16 cellular contexts compared by ENCODE assay signal in genomic region chr15:89136084-89136806, GRCh38. TPM values are rescaled to one million over a fixed set of nuclear protein-coding genes. Genes with fewer than 3 reads are reported as not detected.
DNase-seq lines count a peak whose midpoint lies in the region; ATAC-seq and TF ChIP-seq lines count a peak whose summit lies in the region.
"Had no signal": no experiment of that assay in that cellular context is flagged by ENCODE, and none has a peak within 500 bp of the region (broad histone marks: within the 10 kb centered on the region; RNA-seq: fewer than 3 reads in every experiment).

No MANE protein-coding gene starts in this region.

- intact Hi-C loops in activated CD8-positive, alpha-beta T cell treated with anti-CD3 and anti-CD28 coated beads for 36 hours (cut with micrococcal nuclease) = no loop called here
- intact Hi-C loops in dorsolateral prefrontal cortex (cut with DNase I) = loop anchor here in 1 of 2 donors (5.0 kb wide), 1 partner anchor 44 kb away; no protein-coding TSS in a partner anchor

- 0 out of 2 replicates have a peak, but pooled peaks cover 13% of the 10 kb centered on the region for H3F3A ChIP-seq in GM23248 (ENCODE audit: insufficient read depth)

- no peaks in the 10 kb centered on the region for H4K20me1 ChIP-seq in GM23248 (ENCODE audit: insufficient read depth)

- H3K9me3 ChIP-seq in mucosa of stomach (ENCODE audit: control insufficient read depth, low read length) (no peaks in the 10 kb centered on the region), GM23248 (ENCODE audit: low read depth) (no peaks in the 10 kb centered on the region)

- ATAC-seq in activated CD8-positive, alpha-beta T cell treated with anti-CD3 and anti-CD28 coated beads for 36 hours = no peak
- ATAC-seq: foreskin keratinocyte had no signal

- H3K27ac ChIP-seq in dorsolateral prefrontal cortex = peak overlapping the region; percentile 23 to 95 (median 85)
- peak overlapping the region; percentile 84 for H3K27ac ChIP-seq in temporal lobe (ENCODE audit: low read depth, low read length)
- H3K27ac ChIP-seq in GM23248 = no peak overlapping the region
- H3K27ac ChIP-seq: foreskin keratinocyte had no signal

- H3K4me1 ChIP-seq in mucosa of stomach (ENCODE audit: control insufficient read depth, insufficient read depth, low read length) = peaks cover 62% of the 10 kb centered on the region
- peaks cover 17% of the 10 kb centered on the region for H3K4me1 ChIP-seq in GM23248 (ENCODE audit: insufficient read depth)
- H3K4me1 ChIP-seq: foreskin keratinocyte had no signal

- no peak for TF ChIP-seq CTCF in activated CD8-positive, alpha-beta T cell treated with anti-CD3 and anti-CD28 coated beads for 36 hours (IDR thresholded peaks at IDR 0.05)
- TF ChIP-seq CTCF in dorsolateral prefrontal cortex (IDR thresholded peaks at IDR 0.05 in 54 of 56, conservative IDR thresholded peaks at IDR 0.05 in 2 of 56; ENCODE audit: low read depth in 1 of 56, partially characterized antibody in 56 of 56) = no peak
- TF ChIP-seq CTCF in type B pancreatic cell (conservative IDR thresholded peaks at IDR 0.05) = no peak

- H3K79me2 ChIP-seq in GM23248 (ENCODE audit: insufficient read depth) = no peaks in the 10 kb centered on the region

- H3K4me3 ChIP-seq in dorsolateral prefrontal cortex = peak overlapping the region in 3 of 59 donors; percentile 9 to 26 (median 21)
- no peak overlapping the region for H3K4me3 ChIP-seq in mucosa of stomach (ENCODE audit: low read length)
- no peak overlapping the region for H3K4me3 ChIP-seq in GM23248

- H2AFZ ChIP-seq in GM23248 = no peak overlapping the region

- H3K36me3 ChIP-seq in mucosa of stomach (ENCODE audit: control insufficient read depth, insufficient read depth, low read length) (peaks cover 6% of the 10 kb centered on the region), GM23248 (ENCODE audit: low read depth) (no peaks in the 10 kb centered on the region)

- H3K27ac Mint-ChIP-seq in activated CD8-positive, alpha-beta T cell treated with anti-CD3 and anti-CD28 coated beads for 36 hours = peak overlapping the region; percentile 27
- H3K27ac Mint-ChIP-seq in type B pancreatic cell = no peak overlapping the region
- H3K27ac Mint-ChIP-seq: nephron progenitor cell had no signal

- POLR2A ChIA-PET in activated CD8-positive, alpha-beta T cell treated with anti-CD3 and anti-CD28 coated beads for 36 hours (lab: Charles Lee) = no interaction called here
- POLR2A ChIA-PET in HEK293T (lab: Yijun Ruan, JAX) = no interaction called here

- CTCF ChIA-PET in activated CD8-positive, alpha-beta T cell treated with anti-CD3 and anti-CD28 coated beads for 36 hours (lab: Charles Lee) = interaction anchor here (1.0 to 1.8 kb wide), 3 partner anchors 14 to 71 kb away, joined by 3 to 6 read pairs (median 4); no protein-coding TSS in a partner anchor
- CTCF ChIA-PET in HEK293T (lab: Yijun Ruan, JAX) = no interaction called here

- no peaks in the 10 kb centered on the region for H3K27me3 Mint-ChIP-seq in activated CD8-positive, alpha-beta T cell treated with anti-CD3 and anti-CD28 coated beads for 36 hours
- no peaks in the 10 kb centered on the region for H3K27me3 Mint-ChIP-seq in type B pancreatic cell
- H3K27me3 Mint-ChIP-seq: CD4-positive, alpha-beta memory T cell had no signal

- H3K36me3 Mint-ChIP-seq in activated CD8-positive, alpha-beta T cell treated with anti-CD3 and anti-CD28 coated beads for 36 hours (ENCODE audit: low read depth) = peaks cover 21% of the 10 kb centered on the region
- peaks cover 13% of the 10 kb centered on the region for H3K36me3 Mint-ChIP-seq in type B pancreatic cell

- H3K9ac ChIP-seq in mucosa of stomach (ENCODE audit: low read length) (peak overlapping the region; percentile 22), GM23248 (no peak overlapping the region)

- H3K4me3 Mint-ChIP-seq in activated CD8-positive, alpha-beta T cell treated with anti-CD3 and anti-CD28 coated beads for 36 hours = no peak overlapping the region
- H3K4me3 Mint-ChIP-seq in type B pancreatic cell = no peak overlapping the region
- H3K4me3 Mint-ChIP-seq: nephron progenitor cell had no signal

- H3K9me3 Mint-ChIP-seq in activated CD8-positive, alpha-beta T cell treated with anti-CD3 and anti-CD28 coated beads for 36 hours = no peaks in the 10 kb centered on the region
- H3K9me3 Mint-ChIP-seq in type B pancreatic cell = no peaks in the 10 kb centered on the region
- H3K9me3 Mint-ChIP-seq: CD4-positive, alpha-beta memory T cell; nephron progenitor cell had no signal

- H3K27me3 ChIP-seq in dorsolateral prefrontal cortex = no peaks in the 10 kb centered on the region
- H3K27me3 ChIP-seq in mucosa of stomach (ENCODE audit: control insufficient read depth, insufficient read depth, low read length) = no peaks in the 10 kb centered on the region
- no peaks in the 10 kb centered on the region for H3K27me3 ChIP-seq in GM23248 (replicated peaks; ENCODE audit: insufficient read depth)
- H3K27me3 ChIP-seq: foreskin keratinocyte had no signal

- WGBS in GM23248 (ENCODE audit: low coverage in 1 of 2, low lambda C conversion rate in 2 of 2, missing lambda C conversion rate in 2 of 2), 2 experiments = 90 to 93% methylated on average over 12 of the region's 12 CpGs

- DNase-seq in activated CD8-positive, alpha-beta T cell treated with anti-CD3 and anti-CD28 coated beads for 36 hours = no peak
- DNase-seq in dorsolateral prefrontal cortex (no peak), HEK293T (ENCODE audit: extremely low spot score) (no peak), GM23248 (no peak), type B pancreatic cell (ENCODE audit: extremely low spot score, unreplicated experiment) (no peak), retina (no peak)
- DNase-seq: activated naive CD4-positive, alpha-beta T cell treated with Interleukin-2 at 50 U/mL for 16 hours; CD4-positive, alpha-beta memory T cell; foreskin keratinocyte; KG1; NCI-H1694 treated with DMSO at 0.1 percent for 48 hours; NCI-H774; nephron progenitor cell; T-helper 9 cell had no signal

- H3K4me1 Mint-ChIP-seq in activated CD8-positive, alpha-beta T cell treated with anti-CD3 and anti-CD28 coated beads for 36 hours (ENCODE audit: low read depth) = peaks cover 32% of the 10 kb centered on the region
- H3K4me1 Mint-ChIP-seq in type B pancreatic cell (ENCODE audit: unreplicated experiment) = peaks cover 30% of the 10 kb centered on the region

- no peaks in the 10 kb centered on the region for H3K9me2 ChIP-seq in GM23248 (ENCODE audit: insufficient read depth)

- H3K4me2 ChIP-seq in GM23248 (ENCODE audit: unreplicated experiment) = no peak overlapping the region

- in situ Hi-C loops in GM23248 (cut with MboI) = no loop called here

TF ChIP-seq in HEK293T, 16 proteins besides CTCF, POLR2A, EP300 and RAD21:
- no peak for TF ChIP-seq L3MBTL2 (conservative IDR thresholded peaks at IDR 0.05)
- no peak for TF ChIP-seq FOXK2 (IDR thresholded peaks at IDR 0.05)
- no peak for TF ChIP-seq TARDBP (IDR thresholded peaks at IDR 0.05)
- TF ChIP-seq HDGF (IDR thresholded peaks at IDR 0.05; ENCODE audit: borderline replicate concordance) = no peak
- no peak for TF ChIP-seq SUZ12 (IDR thresholded peaks at IDR 0.05)
- no peak for TF ChIP-seq ARNT (IDR thresholded peaks at IDR 0.05)
- TF ChIP-seq CTBP1 (IDR thresholded peaks at IDR 0.05; ENCODE audit: borderline replicate concordance) = no peak
- no peak for TF ChIP-seq ZNF384 (IDR thresholded peaks at IDR 0.05)
- no peak for TF ChIP-seq FOXA1 (IDR thresholded peaks at IDR 0.05)
- TF ChIP-seq SP1 (IDR thresholded peaks at IDR 0.05) = no peak
- no peak for TF ChIP-seq BHLHE40 (IDR thresholded peaks at IDR 0.05; ENCODE audit: borderline replicate concordance)
- no peak for TF ChIP-seq LEF1 (IDR thresholded peaks at IDR 0.05; ENCODE audit: borderline replicate concordance)
- no peak for TF ChIP-seq FOXM1 (IDR thresholded peaks at IDR 0.05; ENCODE audit: borderline replicate concordance)
- no peak for TF ChIP-seq NFRKB (IDR thresholded peaks at IDR 0.05)
- no peak for TF ChIP-seq PKNOX1 (IDR thresholded peaks at IDR 0.05)
- TF ChIP-seq ELF4 (IDR thresholded peaks at IDR 0.05) = no peak

RNA-seq across cellular contexts. Expression of gene ABHD2, which starts 48.0 kb away (rescaled TPM):
- 10 to 100 TPM; 36.8 to 38.9 TPM for total RNA-seq in activated CD8-positive, alpha-beta T cell treated with anti-CD3 and anti-CD28 coated beads for 36 hours
- total RNA-seq in dorsolateral prefrontal cortex (100 to 1,000 TPM in 119 of 120 experiments, 10 to 100 TPM in 1; 89.8 to 236 (median 169) TPM), temporal lobe (51.6 TPM), type B pancreatic cell (ENCODE audit: low replicate concordance) (55.4 and 63.9 TPM in 2 replicates)
- total RNA-seq in GM23248 (2014; rRNA removed; shearing (Covaris generic)) = 24.2 and 28.7 TPM in 2 replicates
- polyA plus RNA-seq in GM23248 (2016; fragmentation: Nextera tagmentation; extraction: Ambion mirVana) = 13.5 and 17.6 TPM in 2 replicates
